Comparison of ENCODE assay signal across 8 cellular contexts in genomic region chr22:49934891-49935557, GRCh38. TPM values are rescaled to one million over a fixed set of nuclear protein-coding genes. Genes with fewer than 3 reads are reported as not detected.
DNase-seq lines count a peak whose midpoint lies in the region; ATAC-seq and TF ChIP-seq lines count a peak whose summit lies in the region.

No MANE protein-coding gene starts in this region.

- no peak for TF ChIP-seq POLR2A in IMR-90 (IDR thresholded peaks at IDR 0.05; ENCODE audit: low read depth, low read length)

- H3K79me1 ChIP-seq in IMR-90 (ENCODE audit: low read depth in 1 of 2, low read length in 2 of 2), result peaks cover 0 to 3% of the 10 kb centered on the region in 2 experiments; a peak in 1 of 4 replicates

- H2BK5ac ChIP-seq in IMR-90 (ENCODE audit: low read depth, low read length, poor library complexity, severe bottlenecking), result peak overlapping the region; percentile 72

- H3K56ac ChIP-seq in IMR-90 (ENCODE audit: extremely low read depth, insufficient read depth, low read length), result 0 out of 2 replicates have a peak overlapping the region, but pooled peaks have one; percentile 1

- peak; percentile 51 for ATAC-seq in IMR-90 (ENCODE audit: low read depth)
- ATAC-seq in left lobe of liver, result peak; percentile 33
- no peak for ATAC-seq in GM21619 (IDR thresholded peaks at IDR 0.05; ENCODE audit: unreplicated experiment)

- intact Hi-C loops in IMR-90 (cut with micrococcal nuclease), result no loop called here

- no peaks in the 10 kb centered on the region for H4K20me1 ChIP-seq in IMR-90 (ENCODE audit: insufficient read depth, low read length)

- no peaks in the 10 kb centered on the region for H3K9me3 ChIP-seq in IMR-90 (ENCODE audit: control insufficient read depth, insufficient read depth, low read length)

- H3K4me3 ChIP-seq in IMR-90 (ENCODE audit: insufficient read depth, low read depth, low read length), result peak overlapping the region; percentile 30

- peak overlapping the region; percentile 55 for H3K27ac ChIP-seq in IMR-90 (ENCODE audit: insufficient read depth, low read length)

- H2AFZ ChIP-seq in IMR-90 (replicated peaks; ENCODE audit: low read length, poor library complexity), result peak overlapping the region; percentile 40

- dilution Hi-C loops in IMR-90 (cut with HindIII; ENCODE audit: low sequenced_read_pairs, unreplicated experiment), result no loop called here

- peak overlapping the region; percentile 91 for H2BK120ac ChIP-seq in IMR-90 (ENCODE audit: low read depth, low read length)

- no peak for TF ChIP-seq RAD21 in IMR-90 (IDR thresholded peaks at IDR 0.05; ENCODE audit: low read length)

- CTCF ChIA-PET in IMR-90 (lab: Yijun Ruan, JAX), result no interaction called here

- H2BK20ac ChIP-seq in IMR-90 (ENCODE audit: low read depth, low read length), result 0 out of 2 replicates have a peak overlapping the region, but pooled peaks have one; percentile 14

- H3K27me3 ChIP-seq in IMR-90 (ENCODE audit: control insufficient read depth, insufficient read depth, low read length), result no peaks in the 10 kb centered on the region

- H3K14ac ChIP-seq in IMR-90 (replicated peaks; ENCODE audit: low read depth, low read length), result peak overlapping the region; percentile 94

- H4K91ac ChIP-seq in IMR-90 (ENCODE audit: insufficient read depth, low read depth, low read length), result peak overlapping the region; percentile 85

- no TSS peak for BruUV-seq in IMR-90 (replicated peaks; lab: Mats Ljungman, UMichigan)

- H2AK9ac ChIP-seq in IMR-90 (replicated peaks; ENCODE audit: low read depth, low read length, poor library complexity), result peak overlapping the region; percentile 99

- WGBS in IMR-90 (ENCODE audit: extremely low coverage in 2 of 2, insufficient read length in 1 of 2), 2 experiments, result no CpG with 5 or more reads among the region's 56 CpGs

- H3K36me3 ChIP-seq in IMR-90 (ENCODE audit: control insufficient read depth, insufficient read depth, low read length), result no peaks in the 10 kb centered on the region

- DNase-seq in AG08396 (ENCODE audit: low spot score) (peak; percentile 84), IMR-90 (peak; percentile 39), left lobe of liver (ENCODE audit: low spot score) (peak; percentile 78), NCI-H2107 treated with DMSO at 0.1 percent for 48 hours (lab: John Stamatoyannopoulos, UW; ENCODE audit: unreplicated experiment) (no peak)
- DNase-seq in activated CD4-positive, CD25-positive, alpha-beta regulatory T cell (lab: John Stamatoyannopoulos, UW), result peak; percentile 57 to 93 (median 82)
- DNase-seq in central memory CD4-positive, alpha-beta T cell, result peak; percentile 74
- peak; percentile 82 to 97 (median 83) for DNase-seq in stimulated activated CD4-positive, alpha-beta T cell treated with anti-CD3 and anti-CD28 coated beads, TNF-alpha, amount 100 ng/mL, for 48 hours (ENCODE audit: low read depth in 3 of 3)

- POLR2A ChIA-PET in IMR-90 (lab: Charles Lee; ENCODE audit: unreplicated experiment), result no interaction called here

- H3K4ac ChIP-seq in IMR-90 (ENCODE audit: low read depth, low read length), result peak overlapping the region; percentile 94

- H2AK5ac ChIP-seq in IMR-90 (ENCODE audit: low read depth, low read length), result peak overlapping the region; percentile 95

- 0 out of 2 replicates have a peak overlapping the region, but pooled peaks have one; percentile 59 for H3K23ac ChIP-seq in IMR-90 (ENCODE audit: low read depth, low read length)

- peaks cover 15% of the 10 kb centered on the region for H3K4me1 ChIP-seq in IMR-90 (ENCODE audit: control insufficient read depth, insufficient read depth, low read length)

- peak overlapping the region; percentile 82 for H4K5ac ChIP-seq in IMR-90 (ENCODE audit: low read depth, low read length)

- in situ Hi-C loops in IMR-90 (cut with MboI; ENCODE audit: low sequenced_read_pairs), result loop anchor here (5.0 kb wide), 2 partner anchors 97 to 277 kb away; no protein-coding TSS in a partner anchor

- no peak overlapping the region for H2BK15ac ChIP-seq in IMR-90 (ENCODE audit: low read depth, low read length)

- no peaks in the 10 kb centered on the region for H3K9me1 ChIP-seq in IMR-90 (ENCODE audit: insufficient read depth, low read length)

- no peak for TF ChIP-seq CTCF in IMR-90 (conservative IDR thresholded peaks at IDR 0.05; ENCODE audit: low read depth, low read length)

- peak overlapping the region; percentile 72 for H3K9ac ChIP-seq in IMR-90 (ENCODE audit: low read depth, low read length)

- peak overlapping the region; percentile 84; the same call in 1 of the 2 replicates for H3K18ac ChIP-seq in IMR-90 (ENCODE audit: low read depth, low read length)

- H3K4me2 ChIP-seq in IMR-90 (ENCODE audit: low read depth, low read length), result peak overlapping the region; percentile 51

- peak overlapping the region; percentile 95 to 96 for H4K8ac ChIP-seq in IMR-90 (ENCODE audit: low read depth in 2 of 2, low read length in 2 of 2)

TF ChIP-seq in IMR-90, 13 proteins besides CTCF, POLR2A, EP300 and RAD21:
- TF ChIP-seq BHLHE40 (IDR thresholded peaks at IDR 0.05; ENCODE audit: low read depth, low read length) (no peak), MAFK (IDR thresholded peaks at IDR 0.05; ENCODE audit: low read depth, low read length) (no peak), MAZ (IDR thresholded peaks at IDR 0.05; ENCODE audit: borderline replicate concordance, low read depth, low read length) (peak; percentile 66; the same call in 1 of the 2 replicates)
TF ChIP-seq in IMR-90: peak in this region for 1.

RNA-seq across cellular contexts. Expression of gene CRELD2, which starts 16.6 kb away (rescaled TPM):
- total RNA-seq in IMR-90 (2012; rRNA removed) (36.1 and 36.2 TPM in 2 replicates), left lobe of liver (65.1 TPM)
- 70.7 and 82.0 TPM in 2 replicates for polyA plus RNA-seq in IMR-90 (2012; rRNA removed)
- polyA plus RNA-seq in IMR-90 (2012; cell fraction: cytosol; rRNA removed), result 110 and 153 TPM in 2 replicates
- polyA plus RNA-seq in IMR-90 (2012; cell fraction: nucleus; rRNA removed; ENCODE audit: low replicate concordance), result 79.2 and 119 TPM in 2 replicates

RNA-seq across cellular contexts. Expression of gene ALG12, which starts 16.8 kb away (rescaled TPM):
- total RNA-seq in IMR-90 (2012; rRNA removed) (5.6 and 7.2 TPM in 2 replicates), left lobe of liver (19.1 TPM)
- polyA plus RNA-seq in IMR-90 (2012; rRNA removed), result 10.9 and 11.2 TPM in 2 replicates
- polyA plus RNA-seq in IMR-90 (2012; cell fraction: cytosol; rRNA removed), result 18.8 and 22.7 TPM in 2 replicates
- polyA plus RNA-seq in IMR-90 (2012; cell fraction: nucleus; rRNA removed; ENCODE audit: low replicate concordance), result 13.5 and 24.8 TPM in 2 replicates

RNA-seq across cellular contexts. Expression of gene PIM3, which starts 25.5 kb away (rescaled TPM):
- total RNA-seq in IMR-90 (2012; rRNA removed) (8.6 and 10.3 TPM in 2 replicates), left lobe of liver (36.8 TPM)
- polyA plus RNA-seq in IMR-90 (2012; rRNA removed), result 24.7 and 28.6 TPM in 2 replicates
- polyA plus RNA-seq in IMR-90 (2012; cell fraction: cytosol; rRNA removed), result 31.4 and 45.1 TPM in 2 replicates
- polyA plus RNA-seq in IMR-90 (2012; cell fraction: nucleus; rRNA removed; ENCODE audit: low replicate concordance), result 37.2 and 85.2 TPM in 2 replicates
